In the genomic region with DNA sequence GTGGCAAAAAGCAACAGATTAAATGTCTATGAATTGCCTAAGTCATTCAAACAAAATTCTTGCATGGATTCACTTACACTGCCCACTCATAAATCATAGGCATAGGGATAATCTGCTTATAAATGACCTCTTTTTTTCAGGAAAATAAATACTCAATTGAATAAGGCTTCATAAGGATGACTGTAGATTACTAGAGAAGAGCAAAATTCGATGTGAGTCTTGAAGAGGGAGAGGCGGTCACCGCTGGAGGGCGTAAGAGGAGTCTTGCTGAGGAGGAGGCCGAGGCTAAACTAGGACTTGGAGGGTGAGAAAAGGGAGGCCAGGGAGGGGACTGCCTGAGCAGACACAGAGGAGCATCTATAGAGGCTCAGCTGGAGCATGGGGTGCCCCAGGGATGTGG, we compare ENCODE assay signal across 14 cellular contexts.
DNase-seq lines count a peak whose midpoint lies in the region; ATAC-seq and TF ChIP-seq lines count a peak whose summit lies in the region.
"Had no signal": no experiment of that assay in that cellular context is flagged by ENCODE, and none has a peak within 500 bp of the region (broad histone marks: within the 10 kb centered on the region; RNA-seq: fewer than 3 reads in every experiment).

No MANE protein-coding gene starts in this region.

- no peak overlapping the region for H3K9ac ChIP-seq in Loucy (ENCODE audit: low read depth, low read length, poor library complexity, severe bottlenecking)
- H3K9ac ChIP-seq in endodermal cell (ENCODE audit: extremely low read depth, low read length, poor library complexity, severe bottlenecking): no peak overlapping the region
- H3K9ac ChIP-seq in parathyroid adenoma: no peak overlapping the region

- H3K36me3 ChIP-seq in Loucy (ENCODE audit: insufficient read depth, low read length) (no peaks in the 10 kb centered on the region), endodermal cell (ENCODE audit: control insufficient read depth, insufficient read depth, low read length) (no peaks in the 10 kb centered on the region), parathyroid adenoma (ENCODE audit: control insufficient read depth, insufficient read depth, low read length) (no peaks in the 10 kb centered on the region)

- ATAC-seq in GM21619 (IDR thresholded peaks at IDR 0.05; ENCODE audit: unreplicated experiment): no peak
- no peak for ATAC-seq in CD4-positive, alpha-beta T cell (ENCODE audit: poor library complexity)
- ATAC-seq: T-cell had no signal

- H3K27ac ChIP-seq in endodermal cell (ENCODE audit: low read depth, low read length): no peak overlapping the region
- H3K27ac ChIP-seq in parathyroid adenoma: peak overlapping the region; percentile 7
- no peak overlapping the region for H3K27ac ChIP-seq in CD4-positive, alpha-beta T cell (ENCODE audit: low read depth, low read length)

- POLR2A ChIA-PET in CD4-positive, alpha-beta T cell (lab: Charles Lee): no interaction called here

- 89 to 90% methylated on average over 4 to 5 of the region's 5 CpGs for WGBS in endodermal cell (ENCODE audit: insufficient coverage in 1 of 2, insufficient read length in 1 of 2), 2 experiments

- no peaks in the 10 kb centered on the region for H3K9me3 Mint-ChIP-seq in endodermal cell
- no peaks in the 10 kb centered on the region for H3K9me3 Mint-ChIP-seq in CD4-positive, alpha-beta T cell
- H3K9me3 Mint-ChIP-seq: activated CD4-positive, alpha-beta T cell treated with anti-CD3 and anti-CD28 coated beads, Interleukin-2, amount 10 ng/mL, durations not matched to agents 7 days and 5 days; T-cell had no signal

- no peaks in the 10 kb centered on the region for H3K27me3 ChIP-seq in Loucy (ENCODE audit: insufficient read depth, low read length, poor library complexity, severe bottlenecking)
- H3K27me3 ChIP-seq in endodermal cell (ENCODE audit: control insufficient read depth, insufficient read depth, low read length, poor library complexity, severe bottlenecking): no peaks in the 10 kb centered on the region
- no peaks in the 10 kb centered on the region for H3K27me3 ChIP-seq in parathyroid adenoma (ENCODE audit: control insufficient read depth, insufficient read depth, low read length)
- no peaks in the 10 kb centered on the region for H3K27me3 ChIP-seq in CD4-positive, alpha-beta T cell (ENCODE audit: control insufficient read depth, insufficient read depth, low read length)

- no peaks in the 10 kb centered on the region for H3K27me3 Mint-ChIP-seq in endodermal cell (ENCODE audit: insufficient read depth)
- no peaks in the 10 kb centered on the region for H3K27me3 Mint-ChIP-seq in CD4-positive, alpha-beta T cell
- H3K27me3 Mint-ChIP-seq: T-cell had no signal

- H3K4me3 Mint-ChIP-seq in endodermal cell: no peak overlapping the region
- no peak overlapping the region for H3K4me3 Mint-ChIP-seq in CD4-positive, alpha-beta T cell
- H3K4me3 Mint-ChIP-seq: activated CD4-positive, alpha-beta T cell treated with anti-CD3 and anti-CD28 coated beads, Interleukin-2, amount 10 ng/mL, durations not matched to agents 7 days and 5 days; T-cell had no signal

- peaks cover 26% of the 10 kb centered on the region for H3K4me1 ChIP-seq in Loucy (ENCODE audit: insufficient read depth, low read length, poor library complexity, severe bottlenecking)
- peaks cover 14% of the 10 kb centered on the region for H3K4me1 ChIP-seq in endodermal cell (ENCODE audit: control insufficient read depth, insufficient read depth, low read length)
- H3K4me1 ChIP-seq in parathyroid adenoma: peaks cover 23% of the 10 kb centered on the region

- intact Hi-C loops in CD4-positive, alpha-beta T cell (cut with DNase I, micrococcal nuclease): no loop called here

- H3K4me3 ChIP-seq in Loucy (ENCODE audit: low read length, poor library complexity, severe bottlenecking): no peak overlapping the region
- H3K4me3 ChIP-seq in endodermal cell (ENCODE audit: low read length): no peak overlapping the region
- H3K4me3 ChIP-seq in parathyroid adenoma (ENCODE audit: low read depth, low read length): no peak overlapping the region
- H3K4me3 ChIP-seq: lung had no signal

- H2AFZ ChIP-seq in Loucy (ENCODE audit: low read length) (peak overlapping the region; percentile 88), parathyroid adenoma (no peak overlapping the region)

- H4K20me1 ChIP-seq in Loucy (ENCODE audit: insufficient read depth, low read length, poor library complexity, severe bottlenecking): no peaks in the 10 kb centered on the region

- H3K4me2 ChIP-seq in Loucy (ENCODE audit: low read depth, low read length, poor library complexity, severe bottlenecking): peak overlapping the region; percentile 17
- H3K4me2 ChIP-seq in parathyroid adenoma (ENCODE audit: low read length): no peak overlapping the region

- no peaks in the 10 kb centered on the region for H3K9me3 ChIP-seq in Loucy (ENCODE audit: insufficient read depth, low read depth, low read length)
- no peaks in the 10 kb centered on the region for H3K9me3 ChIP-seq in endodermal cell (ENCODE audit: control insufficient read depth, low read length)
- H3K9me3 ChIP-seq in parathyroid adenoma (ENCODE audit: control insufficient read depth, low read length): no peaks in the 10 kb centered on the region
- no peaks in the 10 kb centered on the region for H3K9me3 ChIP-seq in CD4-positive, alpha-beta T cell (ENCODE audit: control insufficient read depth, low read length)

- H3K27ac Mint-ChIP-seq in endodermal cell: no peak overlapping the region
- H3K27ac Mint-ChIP-seq in CD4-positive, alpha-beta T cell: no peak overlapping the region
- H3K27ac Mint-ChIP-seq: activated CD4-positive, alpha-beta T cell treated with anti-CD3 and anti-CD28 coated beads, Interleukin-2, amount 10 ng/mL, durations not matched to agents 7 days and 5 days; T-cell had no signal

- CTCF ChIA-PET in CD4-positive, alpha-beta T cell (lab: Charles Lee): no interaction called here

- H3K36me3 Mint-ChIP-seq in endodermal cell (ENCODE audit: low read depth): no peaks in the 10 kb centered on the region
- peaks cover 24% of the 10 kb centered on the region for H3K36me3 Mint-ChIP-seq in CD4-positive, alpha-beta T cell (ENCODE audit: low read depth)

- DNase-seq in activated CD4-positive, alpha-beta T cell treated with anti-CD3 and anti-CD28 coated beads for 48 hours: peak; percentile 9
- DNase-seq in activated CD4-positive, alpha-beta T cell treated with anti-CD3 and anti-CD28 coated beads, Interleukin-2, amount 50 U/mL, for 1 hour: no peak
- DNase-seq in endodermal cell (peak; percentile 71), COLO668 (lab: John Stamatoyannopoulos, UW; ENCODE audit: unreplicated experiment) (no peak)
- DNase-seq in CD4-positive, alpha-beta T cell: no peak
- DNase-seq: activated CD4-positive, alpha-beta T cell treated with anti-CD3 and anti-CD28 coated beads, Interleukin-2, amount 10 ng/mL, durations not matched to agents 7 days and 5 days; activated effector memory CD4-positive, alpha-beta T cell treated with Interleukin-2 at 50 U/mL for 16 hours; NCI-H1048; NCI-H2227 treated with DMSO at 0.1 percent for 48 hours; T-cell had no signal

- H3F3A ChIP-seq in Loucy (ENCODE audit: low read depth): no peaks in the 10 kb centered on the region

- no peaks in the 10 kb centered on the region for H3K9me2 ChIP-seq in Loucy (replicated peaks; ENCODE audit: low read depth, low read length)

- TF ChIP-seq CTCF in Loucy (conservative IDR thresholded peaks at IDR 0.05; ENCODE audit: low read length) (no peak), endodermal cell (conservative IDR thresholded peaks at IDR 0.05) (peak; percentile 46), parathyroid adenoma (IDR thresholded peaks at IDR 0.05) (no peak)
- no peak for TF ChIP-seq CTCF in CD4-positive, alpha-beta T cell (IDR thresholded peaks at IDR 0.05)

- H3K4me1 Mint-ChIP-seq in endodermal cell: peaks cover 17% of the 10 kb centered on the region
- peaks cover 34% of the 10 kb centered on the region for H3K4me1 Mint-ChIP-seq in CD4-positive, alpha-beta T cell (ENCODE audit: low read depth)

- no peaks in the 10 kb centered on the region for H3K79me2 ChIP-seq in Loucy (ENCODE audit: insufficient read depth, low read length)
- H3K79me2 ChIP-seq in parathyroid adenoma: no peaks in the 10 kb centered on the region

Comparison
In these comparisons a context has a peak if more than half of its experiments do, and no peak if none do; other contexts are left out.
1. DNase-seq: peak in activated CD4-positive, alpha-beta T cell treated with anti-CD3 and anti-CD28 coated beads for 48 hours (single experiment) and endodermal cell (single experiment); none in activated CD4-positive, alpha-beta T cell treated with anti-CD3 and anti-CD28 coated beads, Interleukin-2, amount 50 U/mL, for 1 hour (single experiment), COLO668 (single experiment) and CD4-positive, alpha-beta T cell (0 of 10).